23 cellular contexts compared by ENCODE assay signal in genomic region chr5:1950708-1951103, GRCh38.
DNase-seq lines count a peak whose midpoint lies in the region; TF ChIP-seq lines count a peak whose summit lies in the region.
"Had no signal": no experiment of that assay in that cellular context is flagged by ENCODE, and none has a peak within 500 bp of the region (broad histone marks: within the 10 kb centered on the region; RNA-seq: fewer than 3 reads in every experiment).

No MANE protein-coding gene starts in this region.

- no peak overlapping the region for H2BK5ac ChIP-seq in trophoblast cell (ENCODE audit: low read depth, low read length, poor library complexity)

- H2BK120ac ChIP-seq in trophoblast cell (ENCODE audit: insufficient read depth, low read length, poor library complexity) = no peak overlapping the region

- no peaks in the 10 kb centered on the region for H3K27me3 ChIP-seq in trophoblast cell (ENCODE audit: insufficient read depth, low read length)

- no peak overlapping the region for H3K27ac ChIP-seq in trophoblast cell (ENCODE audit: low read depth, low read length)
- H3K27ac ChIP-seq: gastroesophageal sphincter, thoracic aorta had no signal

- no peak overlapping the region for H4K91ac ChIP-seq in trophoblast cell (ENCODE audit: low read depth, low read length)

- H3K9me3 Mint-ChIP-seq in activated CD4-positive, alpha-beta T cell treated with anti-CD3 and anti-CD28 coated beads, Interleukin-2, amount 10 ng/mL, durations not matched to agents 7 days and 5 days = no peaks in the 10 kb centered on the region
- H3K9me3 Mint-ChIP-seq: activated naive CD4-positive, alpha-beta T cell treated with anti-CD3 and anti-CD28 coated beads, Interleukin-2, amount 10 ng/mL, durations not matched to agents 7 days and 5 days; activated T-cell treated with anti-CD3 and anti-CD28 coated beads, Interleukin-2, amount 50 U/mL, for 72 hours had no signal

- no peak overlapping the region for H2AFZ ChIP-seq in trophoblast cell (ENCODE audit: insufficient read depth, low read length, poor library complexity)

- H3K4ac ChIP-seq in trophoblast cell (ENCODE audit: low read depth, low read length) = no peak overlapping the region

- H3K36me3 ChIP-seq in trophoblast cell (ENCODE audit: control insufficient read depth in 1 of 2, insufficient read depth in 2 of 2, low read length in 2 of 2) = no peaks in the 10 kb centered on the region
- H3K36me3 ChIP-seq: gastroesophageal sphincter, thoracic aorta had no signal

- peaks cover 13% of the 10 kb centered on the region for H3K9me3 ChIP-seq in trophoblast cell (ENCODE audit: insufficient read depth, low read depth, low read length)
- H3K9me3 ChIP-seq: gastroesophageal sphincter, thoracic aorta had no signal

- H3K4me3 ChIP-seq in epithelial cell of esophagus (ENCODE audit: low read length) (no peak overlapping the region), trophoblast cell (ENCODE audit: low read depth, low read length) (peak overlapping the region; percentile 25)
- H3K4me3 ChIP-seq: gastroesophageal sphincter, thoracic aorta had no signal

- TF ChIP-seq CTCF in epithelial cell of esophagus (IDR thresholded peaks at IDR 0.05; ENCODE audit: insufficient read depth, low read depth, low read length, missing control alignments) (no peak), GM10248 (IDR thresholded peaks at IDR 0.05; ENCODE audit: control extremely low read depth, extremely low read depth, low read depth, missing control alignments) (no peak)

- H3K23ac ChIP-seq in trophoblast cell (ENCODE audit: low read length) = no peak overlapping the region

- H3K14ac ChIP-seq in trophoblast cell (ENCODE audit: low read length) = no peak overlapping the region

- H3K79me1 ChIP-seq in trophoblast cell (ENCODE audit: low read length) = no peaks in the 10 kb centered on the region

- no peak overlapping the region for H2AK5ac ChIP-seq in trophoblast cell (ENCODE audit: low read length)

- no peaks in the 10 kb centered on the region for H3K79me2 ChIP-seq in trophoblast cell (ENCODE audit: control insufficient read depth, insufficient read depth, low read length, poor library complexity)

- CTCF ChIA-PET in activated CD4-positive, alpha-beta T cell treated with anti-CD3 and anti-CD28 coated beads, Interleukin-2, amount 10 ng/mL, durations not matched to agents 7 days and 5 days (lab: Charles Lee) = no interaction called here
- CTCF ChIA-PET in GM10248 (lab: Yijun Ruan, JAX) = no interaction called here

- H4K8ac ChIP-seq in trophoblast cell (ENCODE audit: low read depth, low read length) = no peak overlapping the region

- POLR2A ChIA-PET in activated CD4-positive, alpha-beta T cell treated with anti-CD3 and anti-CD28 coated beads, Interleukin-2, amount 10 ng/mL, durations not matched to agents 7 days and 5 days (lab: Charles Lee) = no interaction called here
- POLR2A ChIA-PET in GM10248 (lab: Yijun Ruan, JAX) = no interaction called here

- WGBS in trophoblast cell (ENCODE audit: extremely low coverage, insufficient coverage, insufficient read length) = no CpG with 5 or more reads among the region's 22 CpGs

- H3K4me3 Mint-ChIP-seq in activated CD4-positive, alpha-beta T cell treated with anti-CD3 and anti-CD28 coated beads, Interleukin-2, amount 10 ng/mL, durations not matched to agents 7 days and 5 days = no peak overlapping the region
- H3K4me3 Mint-ChIP-seq: activated naive CD4-positive, alpha-beta T cell treated with anti-CD3 and anti-CD28 coated beads, Interleukin-2, amount 10 ng/mL, durations not matched to agents 7 days and 5 days; activated T-cell treated with anti-CD3 and anti-CD28 coated beads, Interleukin-2, amount 50 U/mL, for 72 hours; stimulated activated naive B cell treated with anti-CD40 and anti-IgM and Interleukin-4, amounts not matched to agents 10 μg/mL and 1 μg/mL and 100 μg/mL, for 72 hours had no signal

- peak; percentile 18 for DNase-seq in activated CD4-positive, alpha-beta T cell treated with anti-CD3 and anti-CD28 coated beads for 48 hours
- DNase-seq in activated CD4-positive, alpha-beta T cell treated with anti-CD3 and anti-CD28 coated beads, Interleukin-2, amount 10 ng/mL, durations not matched to agents 7 days and 5 days = no peak
- peak; percentile 80 for DNase-seq in RKO (ENCODE audit: low spot score)
- DNase-seq in epithelial cell of esophagus (ENCODE audit: low read depth) = peak; percentile 30
- DNase-seq in trophoblast cell = peak; percentile 80 to 84
- no peak for DNase-seq in germinal center (ENCODE audit: low spot score)
- DNase-seq in stimulated activated naive CD4-positive, alpha-beta T cell (lab: John Stamatoyannopoulos, UW) = no peak
- no peak for DNase-seq in GM10248 (ENCODE audit: extremely low spot score)
- DNase-seq: activated CD4-positive, CD25-positive, alpha-beta regulatory T cell treated with anti-CD3 and anti-CD28 coated beads, Interleukin-2, amount 50 U/mL, for 72 hours; activated naive CD4-positive, alpha-beta T cell treated with anti-CD3 and anti-CD28 coated beads, Interleukin-2, amount 10 ng/mL, durations not matched to agents 7 days and 5 days; activated T-cell treated with anti-CD3 and anti-CD28 coated beads, Interleukin-2, amount 50 U/mL, for 72 hours; cerebellar nuclear complex; DND-41; KBM-7; kidney glomerular epithelial cell; NCI-H1694; NCI-H526 treated with DMSO at 0.1 percent for 48 hours; occipital lobe; small intestine; stimulated activated naive B cell treated with anti-CD40 and anti-IgM and Interleukin-4, amounts not matched to agents 10 μg/mL and 1 μg/mL and 100 μg/mL, for 72 hours; SW 1271 had no signal

- peaks cover 9% of the 10 kb centered on the region for H3K27me3 Mint-ChIP-seq in activated CD4-positive, alpha-beta T cell treated with anti-CD3 and anti-CD28 coated beads, Interleukin-2, amount 10 ng/mL, durations not matched to agents 7 days and 5 days

- H3K4me2 ChIP-seq in trophoblast cell (ENCODE audit: low read length) = no peak overlapping the region

- no peaks in the 10 kb centered on the region for H3K4me1 ChIP-seq in trophoblast cell (ENCODE audit: control insufficient read depth in 1 of 2, insufficient read depth in 2 of 2, low read length in 2 of 2)

- no peak overlapping the region for H2BK12ac ChIP-seq in trophoblast cell (ENCODE audit: low read length)

- H4K12ac ChIP-seq in trophoblast cell (ENCODE audit: low read depth, low read length) = no peak overlapping the region

- no peaks in the 10 kb centered on the region for H3K36me3 Mint-ChIP-seq in activated CD4-positive, alpha-beta T cell treated with anti-CD3 and anti-CD28 coated beads, Interleukin-2, amount 10 ng/mL, durations not matched to agents 7 days and 5 days (ENCODE audit: low read depth)
- H3K36me3 Mint-ChIP-seq: activated naive CD4-positive, alpha-beta T cell treated with anti-CD3 and anti-CD28 coated beads, Interleukin-2, amount 10 ng/mL, durations not matched to agents 7 days and 5 days; stimulated activated naive B cell treated with anti-CD40 and anti-IgM and Interleukin-4, amounts not matched to agents 10 μg/mL and 1 μg/mL and 100 μg/mL, for 72 hours had no signal

- H3K27ac Mint-ChIP-seq in activated CD4-positive, alpha-beta T cell treated with anti-CD3 and anti-CD28 coated beads, Interleukin-2, amount 10 ng/mL, durations not matched to agents 7 days and 5 days = no peak overlapping the region
- H3K27ac Mint-ChIP-seq: activated naive CD4-positive, alpha-beta T cell treated with anti-CD3 and anti-CD28 coated beads, Interleukin-2, amount 10 ng/mL, durations not matched to agents 7 days and 5 days; activated T-cell treated with anti-CD3 and anti-CD28 coated beads, Interleukin-2, amount 50 U/mL, for 72 hours; stimulated activated naive B cell treated with anti-CD40 and anti-IgM and Interleukin-4, amounts not matched to agents 10 μg/mL and 1 μg/mL and 100 μg/mL, for 72 hours had no signal

- H3K4me1 Mint-ChIP-seq in activated CD4-positive, alpha-beta T cell treated with anti-CD3 and anti-CD28 coated beads, Interleukin-2, amount 10 ng/mL, durations not matched to agents 7 days and 5 days = no peaks in the 10 kb centered on the region
- H3K4me1 Mint-ChIP-seq: activated naive CD4-positive, alpha-beta T cell treated with anti-CD3 and anti-CD28 coated beads, Interleukin-2, amount 10 ng/mL, durations not matched to agents 7 days and 5 days; stimulated activated naive B cell treated with anti-CD40 and anti-IgM and Interleukin-4, amounts not matched to agents 10 μg/mL and 1 μg/mL and 100 μg/mL, for 72 hours had no signal

- no peak overlapping the region for H3K18ac ChIP-seq in trophoblast cell (ENCODE audit: low read length)

- H3K9ac ChIP-seq in trophoblast cell (ENCODE audit: low read length) = no peak overlapping the region

Comparison
In these comparisons a context has a peak if more than half of its experiments do, and no peak if none do; other contexts are left out.
1. DNase-seq: peak in activated CD4-positive, alpha-beta T cell treated with anti-CD3 and anti-CD28 coated beads for 48 hours (single experiment), RKO (single experiment), epithelial cell of esophagus (single experiment) and trophoblast cell (2 of 2); none in activated CD4-positive, alpha-beta T cell treated with anti-CD3 and anti-CD28 coated beads, Interleukin-2, amount 10 ng/mL, durations not matched to agents 7 days and 5 days (single experiment), germinal center (single experiment), stimulated activated naive CD4-positive, alpha-beta T cell (0 of 6) and GM10248 (single experiment).